Comparison of ENCODE assay signal across 22 cellular contexts in genomic region chr3:32725721-32726120, GRCh38. TPM values are rescaled to one million over a fixed set of nuclear protein-coding genes. Genes with fewer than 3 reads are reported as not detected.
DNase-seq lines count a peak whose midpoint lies in the region; FAIRE-seq and TF ChIP-seq lines count a peak whose summit lies in the region.
"Had no signal": no experiment of that assay in that cellular context is flagged by ENCODE, and none has a peak within 500 bp of the region (broad histone marks: within the 10 kb centered on the region; RNA-seq: fewer than 3 reads in every experiment).

No MANE protein-coding gene starts in this region.

- H3K27me3 ChIP-seq in mammary epithelial cell (ENCODE audit: insufficient read depth, low read length) (no peaks in the 10 kb centered on the region), keratinocyte (ENCODE audit: control insufficient read depth, extremely low read depth, insufficient read depth, low read length) (no peaks in the 10 kb centered on the region)
- H3K27me3 ChIP-seq: BLaER1 had no signal

- no peak overlapping the region for H3K4me3 ChIP-seq in mammary epithelial cell (replicated peaks in 1 of 3; ENCODE audit: insufficient read depth in 1 of 3, low read depth in 2 of 3, low read length in 3 of 3)
- no peak overlapping the region for H3K4me3 ChIP-seq in keratinocyte (ENCODE audit: control insufficient read depth in 2 of 3, extremely low read depth in 1 of 3, insufficient read depth in 2 of 3, low read depth in 1 of 3, low read length in 3 of 3)
- H3K4me3 ChIP-seq: BLaER1, GM23338, PC-9 had no signal

- peak overlapping the region; percentile 32 for H3K27ac ChIP-seq in mammary epithelial cell (ENCODE audit: insufficient read depth, low read depth, low read length)
- H3K27ac ChIP-seq in keratinocyte (ENCODE audit: control insufficient read depth, insufficient read depth, low read length) = peak overlapping the region; percentile 42
- H3K27ac ChIP-seq: BLaER1, PC-9 had no signal

- H3K9me3 ChIP-seq in mammary epithelial cell (replicated peaks; ENCODE audit: insufficient read depth, low read length) (no peaks in the 10 kb centered on the region), keratinocyte (ENCODE audit: control insufficient read depth, low read depth, low read length) (no peaks in the 10 kb centered on the region)
- H3K9me3 ChIP-seq: BLaER1 had no signal

- FAIRE-seq in keratinocyte (lab: Jason Lieb, UNC) (no peak), D721Med (lab: Jason Lieb, UNC) (no peak)
- FAIRE-seq: GM12892, HepG2 had no signal

- in situ Hi-C loops in mammary epithelial cell (cut with MboI; ENCODE audit: low sequenced_read_pairs in 2 of 2) = no loop called here

- H3K4me2 ChIP-seq in mammary epithelial cell (ENCODE audit: insufficient read depth, low read depth, low read length) = no peak overlapping the region
- no peak overlapping the region for H3K4me2 ChIP-seq in keratinocyte (ENCODE audit: control insufficient read depth, extremely low read depth, insufficient read depth, low read depth, low read length)
- H3K4me2 ChIP-seq: BLaER1, GM23338, PC-9 had no signal

- H3K9ac ChIP-seq in mammary epithelial cell (ENCODE audit: insufficient read depth, low read length) (no peak overlapping the region), keratinocyte (ENCODE audit: control insufficient read depth, extremely low read depth, insufficient read depth, low read length) (no peak overlapping the region)
- H3K9ac ChIP-seq: BLaER1 had no signal

- DNase-seq in ELR (ENCODE audit: low read depth) = peak; percentile 61
- peak; percentile 36 for DNase-seq in LHCN-M2 (ENCODE audit: low read depth)
- peak; percentile 44 for DNase-seq in mammary epithelial cell
- DNase-seq in keratinocyte (ENCODE audit: low read depth, low spot score) = no peak
- DNase-seq in COLO668 (lab: John Stamatoyannopoulos, UW; ENCODE audit: unreplicated experiment) = no peak
- DNase-seq in NCI-H1092 (lab: John Stamatoyannopoulos, UW) = no peak
- DNase-seq in HUDEP-2 (lab: John Stamatoyannopoulos, UW; ENCODE audit: unreplicated experiment in 76 of 76) = no peak
- no peak for DNase-seq in D721Med (ENCODE audit: insufficient read length, low spot score)
- DNase-seq: CD8-positive, alpha-beta T cell; DMS79 treated with DMSO at 0.1 percent for 48 hours; GF-D8; NCI-H1417 treated with DMSO at 0.1 percent for 48 hours; NCI-H2029; NCI-H2171 treated with DMSO at 0.1 percent for 48 hours; NCI-H510A; NCI-H774; PC-9; SW 1271 had no signal

- no peaks in the 10 kb centered on the region for H3K9me1 ChIP-seq in keratinocyte (ENCODE audit: control insufficient read depth, extremely low read depth, insufficient read depth, low read length)

- intact Hi-C loops in mammary epithelial cell (cut with micrococcal nuclease) = no loop called here

- no TSS peak for BruUV-seq in mammary epithelial cell (replicated peaks; lab: Mats Ljungman, UMichigan)

- H3K79me2 ChIP-seq in mammary epithelial cell (ENCODE audit: insufficient read depth, low read length) = no peaks in the 10 kb centered on the region
- H3K79me2 ChIP-seq in keratinocyte (ENCODE audit: control insufficient read depth, insufficient read depth, low read length) = no peaks in the 10 kb centered on the region

- H3K4me1 ChIP-seq in mammary epithelial cell (ENCODE audit: insufficient read depth, low read length) = peaks cover 8% of the 10 kb centered on the region
- H3K4me1 ChIP-seq in keratinocyte (ENCODE audit: control insufficient read depth, extremely low read depth, insufficient read depth, low read length) = peaks cover 5% of the 10 kb centered on the region
- H3K4me1 ChIP-seq: BLaER1 had no signal

- no peaks in the 10 kb centered on the region for H4K20me1 ChIP-seq in mammary epithelial cell (ENCODE audit: insufficient read depth, low read length)
- no peaks in the 10 kb centered on the region for H4K20me1 ChIP-seq in keratinocyte (ENCODE audit: control insufficient read depth, extremely low read depth, insufficient read depth, low read length)
- H4K20me1 ChIP-seq: BLaER1 had no signal

- TF ChIP-seq CTCF in mammary epithelial cell (conservative IDR thresholded peaks at IDR 0.05 in 1 of 2, IDR thresholded peaks at IDR 0.05 in 1 of 2; ENCODE audit: extremely low read depth in 1 of 2, insufficient read depth in 1 of 2, low read depth in 1 of 2, low read length in 2 of 2) (no peak), keratinocyte (optimal IDR thresholded peaks at IDR 0.05 in 1 of 3, IDR thresholded peaks at IDR 0.05 in 1 of 3, conservative IDR thresholded peaks at IDR 0.05 in 1 of 3; ENCODE audit: extremely low read depth in 1 of 3, insufficient read depth in 2 of 3, low read length in 3 of 3) (no peak), D721Med (IDR thresholded peaks at IDR 0.05; ENCODE audit: insufficient read depth, missing control alignments) (no peak)

- dilution Hi-C loops in mammary epithelial cell (cut with HindIII; ENCODE audit: low sequenced_read_pairs) = no loop called here
- dilution Hi-C loops in keratinocyte (cut with MboI; ENCODE audit: extremely low pct_ligation_motif_present, low sequenced_read_pairs) = no loop called here

- H3K36me3 ChIP-seq in mammary epithelial cell (ENCODE audit: insufficient read depth, low read length) (peaks cover 19% of the 10 kb centered on the region), keratinocyte (ENCODE audit: control insufficient read depth in 2 of 2, extremely low read depth in 1 of 2, insufficient read depth in 2 of 2, low read length in 2 of 2) (peaks cover 5 to 7% of the 10 kb centered on the region in 2 experiments)

- CTCF ChIA-PET in mammary epithelial cell (lab: Charles Lee; ENCODE audit: low non-redundant PET) = no interaction called here

- H2AFZ ChIP-seq in mammary epithelial cell (ENCODE audit: low read depth, low read length) (no peak overlapping the region), keratinocyte (ENCODE audit: control insufficient read depth, low read length) (no peak overlapping the region)
- H2AFZ ChIP-seq: GM23338, PC-9 had no signal

RNA-seq across cellular contexts. Expression of gene CNOT10, which starts 40.7 kb away (rescaled TPM):
- total RNA-seq in LHCN-M2 (2014; rRNA removed) = 22.3 and 26.5 TPM in 2 replicates
- 9.2 TPM for polyA plus RNA-seq in LHCN-M2 (2012)
- 10 to 100 TPM; 21.3 to 31.6 TPM for total RNA-seq in mammary epithelial cell
- polyA plus RNA-seq in mammary epithelial cell = 25.0 TPM
- polyA minus RNA-seq in mammary epithelial cell = 25.3 TPM
- polyA plus RNA-seq in keratinocyte = 20.8 to 24.2 TPM (median 21.7 TPM) in 3 replicates
- 14.9 TPM for polyA plus RNA-seq in keratinocyte (2011; ENCODE audit: low read depth)
- 17.4 and 26.2 TPM in 2 replicates for polyA plus RNA-seq in keratinocyte (2011; cell fraction: cytosol; rRNA removed)
- polyA plus RNA-seq in keratinocyte (2011; cell fraction: nucleus; rRNA removed) = 29.3 and 32.0 TPM in 2 replicates
- 11.5 and 13.2 TPM in 2 replicates for polyA plus RNA-seq in keratinocyte (2012; ENCODE audit: low replicate concordance)
- polyA minus RNA-seq in keratinocyte = 8.5 to 21.6 TPM (median 15.0 TPM) in 3 replicates
- polyA minus RNA-seq in keratinocyte (2011; cell fraction: cytosol; rRNA and poly(A)+ RNA removed) = 17.1 TPM
- 9.7 and 18.6 TPM in 2 replicates for polyA minus RNA-seq in keratinocyte (2011; cell fraction: nucleus; rRNA and poly(A)+ RNA removed)

Comparison
In these comparisons a context has a peak if more than half of its experiments do, and no peak if none do; other contexts are left out.
1. DNase-seq: peak in ELR (single experiment), LHCN-M2 (single experiment) and mammary epithelial cell (single experiment); none in keratinocyte (single experiment), COLO668 (single experiment), NCI-H1092 (single experiment), HUDEP-2 (0 of 76) and D721Med (single experiment).